ENCODE assay signal across 1 cellular context in the genomic region with DNA sequence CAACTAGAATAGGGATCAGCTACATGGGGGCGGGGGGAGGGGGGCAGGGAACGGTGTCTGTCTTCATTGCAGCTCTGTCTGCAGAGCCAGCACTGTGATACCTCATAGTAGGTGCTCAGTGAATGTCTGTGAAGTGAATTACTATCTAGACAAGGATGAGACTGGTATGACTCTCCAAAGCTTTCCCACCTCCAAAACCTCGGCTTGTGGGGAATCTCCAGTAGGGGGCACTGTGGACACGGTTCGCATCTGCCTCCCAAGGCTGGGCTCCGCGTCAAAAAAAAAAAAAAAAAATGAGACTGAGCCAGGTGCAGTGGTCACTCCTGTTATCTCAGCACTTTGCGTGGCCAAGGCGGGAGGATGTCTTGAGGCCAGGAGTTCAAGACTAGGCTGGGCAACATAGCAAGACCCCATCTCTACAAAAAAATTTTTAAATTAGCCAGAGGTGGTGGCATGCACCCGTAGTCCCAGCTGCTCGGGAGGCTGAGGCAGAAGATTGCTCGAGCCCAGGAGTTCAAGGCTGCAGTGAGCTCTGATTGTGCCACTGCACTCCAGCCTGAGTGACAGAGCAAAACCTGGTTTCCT.
TF ChIP-seq lines count a peak whose summit lies in the region.

No MANE protein-coding gene starts in this region.

TF ChIP-seq in K562, 482 proteins besides CTCF, POLR2A, EP300 and RAD21 (continued from another document and continues in another):
- TF ChIP-seq, protein P1, sequence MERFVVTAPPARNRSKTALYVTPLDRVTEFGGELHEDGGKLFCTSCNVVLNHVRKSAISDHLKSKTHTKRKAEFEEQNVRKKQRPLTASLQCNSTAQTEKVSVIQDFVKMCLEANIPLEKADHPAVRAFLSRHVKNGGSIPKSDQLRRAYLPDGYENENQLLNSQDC (CRISPR knock-in tag; IDR thresholded peaks at IDR 0.05), result no peak
- TF ChIP-seq POLR2B (IDR thresholded peaks at IDR 0.05; ENCODE audit: low read depth, partially characterized antibody) (peak; percentile 16), ZKSCAN3 (CRISPR knock-in tag; IDR thresholded peaks at IDR 0.05) (no peak), BCOR (IDR thresholded peaks at IDR 0.05) (peak; percentile 96), EWSR1 (IDR thresholded peaks at IDR 0.05; ENCODE audit: borderline replicate concordance, low read depth, partially characterized antibody) (no peak), C11orf30 (IDR thresholded peaks at IDR 0.05; ENCODE audit: low read depth) (peak; percentile 35; the same call in 1 of the 2 replicates), YBX1 (IDR thresholded peaks at IDR 0.05) (no peak), U2AF2 (optimal IDR thresholded peaks at IDR 0.05; ENCODE audit: low read depth, low read length) (no peak), ARNT (IDR thresholded peaks at IDR 0.05) (peak; percentile 43 to 64; a peak in 2 of 4 replicates), ZNF589 (CRISPR knock-in tag; IDR thresholded peaks at IDR 0.05; ENCODE audit: low read depth) (no peak), KDM1A (IDR thresholded peaks at IDR 0.05) (peak; percentile 64 to 86), BCLAF1 (IDR thresholded peaks at IDR 0.05; ENCODE audit: borderline replicate concordance in 1 of 2, control insufficient read depth in 1 of 2, low read depth in 2 of 2, low read length in 1 of 2) (no peak), RBM14 (IDR thresholded peaks at IDR 0.05; ENCODE audit: borderline replicate concordance, insufficient read depth, low read depth, low read length) (no peak), STAG1 (CRISPR knock-in tag; IDR thresholded peaks at IDR 0.05; ENCODE audit: borderline replicate concordance) (no peak), RHOXF2B (CRISPR knock-in tag; conservative IDR thresholded peaks at IDR 0.05) (no peak), SNIP1 (IDR thresholded peaks at IDR 0.05; ENCODE audit: low read depth) (no peak), ATF1 (CRISPR knock-in tag; IDR thresholded peaks at IDR 0.05) (no peak), ATF1 (tag; IDR thresholded peaks at IDR 0.05) (peak; percentile 59), SOX6 (IDR thresholded peaks at IDR 0.05) (peak; percentile 19; the same call in 1 of the 2 replicates), ZBTB8A (IDR thresholded peaks at IDR 0.05; ENCODE audit: partially characterized antibody) (no peak), NONO (IDR thresholded peaks at IDR 0.05; ENCODE audit: low read depth in 2 of 2, low read length in 1 of 2) (no peak), ZNF551 (CRISPR knock-in tag; IDR thresholded peaks at IDR 0.05) (no peak), SAFB2 (IDR thresholded peaks at IDR 0.05; ENCODE audit: borderline replicate concordance, low read depth, low read length, severe bottlenecking) (no peak), HMGN3 (IDR thresholded peaks at IDR 0.05; ENCODE audit: borderline replicate concordance, extremely low read depth, insufficient read length, low read depth, low read length) (no peak), FOXK2 (conservative IDR thresholded peaks at IDR 0.05 in 1 of 2, IDR thresholded peaks at IDR 0.05 in 1 of 2; ENCODE audit: low read depth in 2 of 2) (no peak), TARDBP (IDR thresholded peaks at IDR 0.05) (no peak), ADNP (tag; IDR thresholded peaks at IDR 0.05) (peak; percentile 89; the same call in 1 of the 2 replicates), SRSF9 (IDR thresholded peaks at IDR 0.05; ENCODE audit: borderline replicate concordance, low read depth, low read length) (no peak), MCM3 (IDR thresholded peaks at IDR 0.05) (no peak), MEF2A (IDR thresholded peaks at IDR 0.05; ENCODE audit: control insufficient read depth, low read depth, low read length) (no peak), HDAC3 (IDR thresholded peaks at IDR 0.05; ENCODE audit: borderline replicate concordance, partially characterized antibody) (no peak), ZNF263 (CRISPR knock-in tag; IDR thresholded peaks at IDR 0.05; ENCODE audit: borderline replicate concordance) (no peak), CTBP1 (IDR thresholded peaks at IDR 0.05; ENCODE audit: borderline replicate concordance) (peak; percentile 70), ZBTB7A (IDR thresholded peaks at IDR 0.05; ENCODE audit: borderline replicate concordance, control insufficient read depth, low read depth, low read length) (peak; percentile 46; the same call in 1 of the 2 replicates), PPARD (CRISPR knock-in tag; IDR thresholded peaks at IDR 0.05) (no peak), HDAC8 (tag; IDR thresholded peaks at IDR 0.05) (no peak), TSC22D4 (tag; IDR thresholded peaks at IDR 0.05) (no peak), COPS2 (conservative IDR thresholded peaks at IDR 0.05) (no peak), HIVEP1 (CRISPR knock-in tag; IDR thresholded peaks at IDR 0.05) (no peak), ZNF23 (CRISPR knock-in tag; IDR thresholded peaks at IDR 0.05) (no peak), HBP1 (CRISPR knock-in tag; IDR thresholded peaks at IDR 0.05) (no peak), ZNF395 (CRISPR knock-in tag; IDR thresholded peaks at IDR 0.05) (no peak), KLF13 (tag; IDR thresholded peaks at IDR 0.05; ENCODE audit: borderline replicate concordance, low read depth) (no peak), FOXM1 (IDR thresholded peaks at IDR 0.05; ENCODE audit: low read depth) (0 out of 2 replicates have a peak, but pooled peaks have one; percentile 18), FOXM1 (CRISPR knock-in tag; IDR thresholded peaks at IDR 0.05; ENCODE audit: low read depth) (no peak)
- TF ChIP-seq, protein P2, sequence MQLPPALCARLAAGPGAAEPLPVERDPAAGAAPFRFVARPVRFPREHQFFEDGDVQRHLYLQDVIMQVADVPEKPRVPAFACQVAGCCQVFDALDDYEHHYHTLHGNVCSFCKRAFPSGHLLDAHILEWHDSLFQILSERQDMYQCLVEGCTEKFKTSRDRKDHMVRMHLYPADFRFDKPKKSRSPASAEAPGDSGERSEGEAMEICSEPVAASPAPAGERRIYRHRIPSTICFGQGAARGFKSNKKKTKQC (CRISPR knock-in tag; IDR thresholded peaks at IDR 0.05), result 0 out of 2 replicates have a peak, but pooled peaks have one; percentile 20
- TF ChIP-seq, protein P3, sequence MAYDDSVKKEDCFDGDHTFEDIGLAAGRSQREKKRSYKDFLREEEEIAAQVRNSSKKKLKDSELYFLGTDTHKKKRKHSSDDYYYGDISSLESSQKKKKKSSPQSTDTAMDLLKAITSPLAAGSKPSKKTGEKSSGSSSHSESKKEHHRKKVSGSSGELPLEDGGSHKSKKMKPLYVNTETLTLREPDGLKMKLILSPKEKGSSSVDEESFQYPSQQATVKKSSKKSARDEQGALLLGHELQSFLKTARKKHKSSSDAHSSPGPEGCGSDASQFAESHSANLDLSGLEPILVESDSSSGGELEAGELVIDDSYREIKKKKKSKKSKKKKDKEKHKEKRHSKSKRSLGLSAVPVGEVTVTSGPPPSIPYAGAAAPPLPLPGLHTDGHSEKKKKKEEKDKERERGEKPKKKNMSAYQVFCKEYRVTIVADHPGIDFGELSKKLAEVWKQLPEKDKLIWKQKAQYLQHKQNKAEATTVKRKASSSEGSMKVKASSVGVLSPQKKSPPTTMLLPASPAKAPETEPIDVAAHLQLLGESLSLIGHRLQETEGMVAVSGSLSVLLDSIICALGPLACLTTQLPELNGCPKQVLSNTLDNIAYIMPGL (CRISPR knock-in tag; IDR thresholded peaks at IDR 0.05), result no peak
- TF ChIP-seq, protein P4, sequence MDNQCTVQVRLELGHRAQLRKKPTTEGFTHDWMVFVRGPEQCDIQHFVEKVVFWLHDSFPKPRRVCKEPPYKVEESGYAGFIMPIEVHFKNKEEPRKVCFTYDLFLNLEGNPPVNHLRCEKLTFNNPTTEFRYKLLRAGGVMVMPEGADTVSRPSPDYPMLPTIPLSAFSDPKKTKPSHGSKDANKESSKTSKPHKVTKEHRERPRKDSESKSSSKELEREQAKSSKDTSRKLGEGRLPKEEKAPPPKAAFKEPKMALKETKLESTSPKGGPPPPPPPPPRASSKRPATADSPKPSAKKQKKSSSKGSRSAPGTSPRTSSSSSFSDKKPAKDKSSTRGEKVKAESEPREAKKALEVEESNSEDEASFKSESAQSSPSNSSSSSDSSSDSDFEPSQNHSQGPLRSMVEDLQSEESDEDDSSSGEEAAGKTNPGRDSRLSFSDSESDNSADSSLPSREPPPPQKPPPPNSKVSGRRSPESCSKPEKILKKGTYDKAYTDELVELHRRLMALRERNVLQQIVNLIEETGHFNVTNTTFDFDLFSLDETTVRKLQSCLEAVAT (IDR thresholded peaks at IDR 0.05), result peak; percentile 29 to 44; a peak in 1 of 4 replicates
- TF ChIP-seq, protein P5, sequence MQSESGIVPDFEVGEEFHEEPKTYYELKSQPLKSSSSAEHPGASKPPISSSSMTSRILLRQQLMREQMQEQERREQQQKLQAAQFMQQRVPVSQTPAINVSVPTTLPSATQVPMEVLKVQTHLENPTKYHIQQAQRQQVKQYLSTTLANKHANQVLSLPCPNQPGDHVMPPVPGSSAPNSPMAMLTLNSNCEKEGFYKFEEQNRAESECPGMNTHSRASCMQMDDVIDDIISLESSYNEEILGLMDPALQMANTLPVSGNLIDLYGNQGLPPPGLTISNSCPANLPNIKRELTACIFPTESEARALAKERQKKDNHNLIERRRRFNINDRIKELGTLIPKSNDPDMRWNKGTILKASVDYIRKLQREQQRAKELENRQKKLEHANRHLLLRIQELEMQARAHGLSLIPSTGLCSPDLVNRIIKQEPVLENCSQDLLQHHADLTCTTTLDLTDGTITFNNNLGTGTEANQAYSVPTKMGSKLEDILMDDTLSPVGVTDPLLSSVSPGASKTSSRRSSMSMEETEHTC (IDR thresholded peaks at IDR 0.05), result no peak; the same call in 1 of the 2 replicates
- TF ChIP-seq, protein P6, sequence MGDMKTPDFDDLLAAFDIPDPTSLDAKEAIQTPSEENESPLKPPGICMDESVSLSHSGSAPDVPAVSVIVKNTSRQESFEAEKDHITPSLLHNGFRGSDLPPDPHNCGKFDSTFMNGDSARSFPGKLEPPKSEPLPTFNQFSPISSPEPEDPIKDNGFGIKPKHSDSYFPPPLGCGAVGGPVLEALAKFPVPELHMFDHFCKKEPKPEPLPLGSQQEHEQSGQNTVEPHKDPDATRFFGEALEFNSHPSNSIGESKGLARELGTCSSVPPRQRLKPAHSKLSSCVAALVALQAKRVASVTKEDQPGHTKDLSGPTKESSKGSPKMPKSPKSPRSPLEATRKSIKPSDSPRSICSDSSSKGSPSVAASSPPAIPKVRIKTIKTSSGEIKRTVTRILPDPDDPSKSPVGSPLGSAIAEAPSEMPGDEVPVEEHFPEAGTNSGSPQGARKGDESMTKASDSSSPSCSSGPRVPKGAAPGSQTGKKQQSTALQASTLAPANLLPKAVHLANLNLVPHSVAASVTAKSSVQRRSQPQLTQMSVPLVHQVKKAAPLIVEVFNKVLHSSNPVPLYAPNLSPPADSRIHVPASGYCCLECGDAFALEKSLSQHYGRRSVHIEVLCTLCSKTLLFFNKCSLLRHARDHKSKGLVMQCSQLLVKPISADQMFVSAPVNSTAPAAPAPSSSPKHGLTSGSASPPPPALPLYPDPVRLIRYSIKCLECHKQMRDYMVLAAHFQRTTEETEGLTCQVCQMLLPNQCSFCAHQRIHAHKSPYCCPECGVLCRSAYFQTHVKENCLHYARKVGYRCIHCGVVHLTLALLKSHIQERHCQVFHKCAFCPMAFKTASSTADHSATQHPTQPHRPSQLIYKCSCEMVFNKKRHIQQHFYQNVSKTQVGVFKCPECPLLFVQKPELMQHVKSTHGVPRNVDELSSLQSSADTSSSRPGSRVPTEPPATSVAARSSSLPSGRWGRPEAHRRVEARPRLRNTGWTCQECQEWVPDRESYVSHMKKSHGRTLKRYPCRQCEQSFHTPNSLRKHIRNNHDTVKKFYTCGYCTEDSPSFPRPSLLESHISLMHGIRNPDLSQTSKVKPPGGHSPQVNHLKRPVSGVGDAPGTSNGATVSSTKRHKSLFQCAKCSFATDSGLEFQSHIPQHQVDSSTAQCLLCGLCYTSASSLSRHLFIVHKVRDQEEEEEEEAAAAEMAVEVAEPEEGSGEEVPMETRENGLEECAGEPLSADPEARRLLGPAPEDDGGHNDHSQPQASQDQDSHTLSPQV (IDR thresholded peaks at IDR 0.05), result no peak
